ENCODE assay signal across 8 cellular contexts in the genomic region with DNA sequence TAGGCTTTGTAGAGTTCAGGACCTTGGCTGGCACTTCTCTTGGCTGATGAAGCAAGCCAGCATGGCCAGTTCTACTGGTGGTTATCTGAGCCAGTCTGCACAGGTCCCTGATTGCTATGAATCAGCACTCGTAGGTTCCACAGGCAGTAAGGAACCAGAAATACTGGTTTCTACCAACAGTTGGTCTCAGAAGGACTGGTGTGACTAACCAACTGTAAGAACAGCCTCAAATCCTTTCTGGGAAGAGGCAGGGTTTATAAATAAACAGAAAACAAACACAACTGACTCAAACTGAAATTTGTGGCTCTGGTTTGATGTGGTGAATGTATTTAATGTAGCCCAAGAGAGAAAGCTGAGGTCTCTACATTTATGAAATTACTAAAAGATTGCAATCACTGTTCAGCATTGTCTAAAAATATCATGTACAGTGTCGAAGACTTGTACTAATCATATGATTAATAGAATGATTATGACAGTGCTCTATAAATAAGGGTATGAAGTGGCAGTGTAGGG. TPM values are rescaled to one million over a fixed set of nuclear protein-coding genes. Genes with fewer than 3 reads are reported as not detected.
A peak's percentile ranks its signal among the peaks of the same experiment; 100 is the strongest.
DNase-seq lines count a peak whose midpoint lies in the region; ATAC-seq, FAIRE-seq and TF ChIP-seq lines count a peak whose summit lies in the region.

No MANE protein-coding gene starts in this region.

- H3K4me3 ChIP-seq in Caco-2 (ENCODE audit: low read depth, low read length) (no peak overlapping the region), Peyer's patch (no peak overlapping the region)
- no peak overlapping the region for H3K4me3 ChIP-seq in CD8-positive, alpha-beta T cell (ENCODE audit: low read depth, low read length)

- FAIRE-seq in GM19239 (lab: Jason Lieb, UNC) = peak; percentile 79

- ATAC-seq in HG03108 (IDR thresholded peaks at IDR 0.05; ENCODE audit: unreplicated experiment) = peak; percentile 88
- ATAC-seq in CD8-positive, alpha-beta T cell = no peak

- intact Hi-C loops in Caco-2 (cut with micrococcal nuclease; ENCODE audit: unreplicated experiment) = loop anchor here (1.0 to 2.0 kb wide), 2 partner anchors 44 to 72 kb away; a partner anchor contains a TSS
- intact Hi-C loops in CD8-positive, alpha-beta T cell (cut with DNase I, micrococcal nuclease) = no loop called here

- peak overlapping the region; percentile 88 for H3K27ac Mint-ChIP-seq in Caco-2 (ENCODE audit: unreplicated experiment)
- H3K27ac Mint-ChIP-seq in CD8-positive, alpha-beta T cell = no peak overlapping the region

- H3K36me3 Mint-ChIP-seq in Caco-2 (ENCODE audit: insufficient read depth, unreplicated experiment) = peaks cover 8% of the 10 kb centered on the region
- H3K36me3 Mint-ChIP-seq in CD8-positive, alpha-beta T cell = no peaks in the 10 kb centered on the region

- H3K27me3 ChIP-seq in Caco-2 (replicated peaks; ENCODE audit: control insufficient read depth, insufficient read depth, low read length) = no peaks in the 10 kb centered on the region
- H3K27me3 ChIP-seq in Peyer's patch = no peaks in the 10 kb centered on the region
- no peaks in the 10 kb centered on the region for H3K27me3 ChIP-seq in CD8-positive, alpha-beta T cell (ENCODE audit: insufficient read depth, low read length)

- BruUV-seq in Caco-2 (replicated peaks; lab: Mats Ljungman, UMichigan) = no TSS peak

- CTCF ChIA-PET in Caco-2 (lab: Charles Lee) = no interaction called here
- CTCF ChIA-PET in CD8-positive, alpha-beta T cell (lab: Charles Lee) = no interaction called here

- in situ Hi-C loops in GM13976 (cut with MboI; ENCODE audit: low sequenced_read_pairs, unreplicated experiment) = no loop called here

- peak overlapping the region; percentile 4 for H3K4me3 Mint-ChIP-seq in Caco-2 (ENCODE audit: unreplicated experiment)
- no peak overlapping the region for H3K4me3 Mint-ChIP-seq in CD8-positive, alpha-beta T cell

- H3K27ac ChIP-seq in Peyer's patch = peak overlapping the region in 3 of 4 donors; percentile 23 to 69 (median 49)
- no peak overlapping the region for H3K27ac ChIP-seq in CD8-positive, alpha-beta T cell (ENCODE audit: low read depth, low read length)

- no peaks in the 10 kb centered on the region for H3K27me3 Mint-ChIP-seq in Caco-2 (ENCODE audit: insufficient read depth, unreplicated experiment)
- H3K27me3 Mint-ChIP-seq in CD8-positive, alpha-beta T cell (ENCODE audit: low read depth) = no peaks in the 10 kb centered on the region

- POLR2A ChIA-PET in Caco-2 (lab: Charles Lee) = no interaction called here
- POLR2A ChIA-PET in CD8-positive, alpha-beta T cell (lab: Charles Lee) = no interaction called here

- no peaks in the 10 kb centered on the region for H3K9me3 ChIP-seq in Caco-2
- no peaks in the 10 kb centered on the region for H3K9me3 ChIP-seq in Peyer's patch
- no peaks in the 10 kb centered on the region for H3K9me3 ChIP-seq in CD8-positive, alpha-beta T cell (ENCODE audit: low read length)

- peak; percentile 89 to 92 for DNase-seq in Caco-2
- DNase-seq in GM19239 (ENCODE audit: insufficient read length, low spot score) = peak; percentile 29
- peak in 2 of 3 donors; percentile 56 to 83 for DNase-seq in Peyer's patch
- peak; percentile 59 for DNase-seq in fibroblast of gingiva (ENCODE audit: low read depth)
- DNase-seq in stimulated activated CD4-positive, alpha-beta T cell treated with anti-CD3 and anti-CD28 coated beads, Interleukin-4, amount 100 ng/mL, for 24 hours = peak; percentile 40
- no peak for DNase-seq in GM13976 (ENCODE audit: low spot score)
- no peak for DNase-seq in CD8-positive, alpha-beta T cell

- TF ChIP-seq CTCF in Caco-2 (IDR thresholded peaks at IDR 0.05; ENCODE audit: insufficient read depth in 1 of 2, low read depth in 1 of 2, low read length in 1 of 2, severe bottlenecking in 1 of 2, unreplicated experiment in 1 of 2) (no peak), Peyer's patch (IDR thresholded peaks at IDR 0.05) (peak in 2 of 6 experiments; percentile 5 to 27), GM13976 (IDR thresholded peaks at IDR 0.05; ENCODE audit: borderline replicate concordance, control extremely low read depth, extremely low read depth, insufficient read depth, missing control alignments) (no peak)
- no peak for TF ChIP-seq CTCF in CD8-positive, alpha-beta T cell (IDR thresholded peaks at IDR 0.05)

- peaks cover 21% of the 10 kb centered on the region for H3K4me1 Mint-ChIP-seq in Caco-2 (ENCODE audit: low read depth, unreplicated experiment)
- H3K4me1 Mint-ChIP-seq in CD8-positive, alpha-beta T cell (ENCODE audit: low read depth) = peaks cover 5% of the 10 kb centered on the region

- no peak for TF ChIP-seq POLR2A in Peyer's patch (IDR thresholded peaks at IDR 0.05)

- H3K4me1 ChIP-seq in Caco-2 = peaks cover 30% of the 10 kb centered on the region
- peaks cover 0 to 42% (median 0%) of the 10 kb centered on the region in 4 donors for H3K4me1 ChIP-seq in Peyer's patch
- no peaks in the 10 kb centered on the region for H3K4me1 ChIP-seq in CD8-positive, alpha-beta T cell (ENCODE audit: insufficient read depth, low read length)

- H3K36me3 ChIP-seq in Caco-2 (ENCODE audit: control insufficient read depth, insufficient read depth, low read length) (no peaks in the 10 kb centered on the region), Peyer's patch (no peaks in the 10 kb centered on the region)
- no peaks in the 10 kb centered on the region for H3K36me3 ChIP-seq in CD8-positive, alpha-beta T cell (ENCODE audit: insufficient read depth, low read length)

- no peaks in the 10 kb centered on the region for H3K9me3 Mint-ChIP-seq in Caco-2 (ENCODE audit: unreplicated experiment)
- H3K9me3 Mint-ChIP-seq in CD8-positive, alpha-beta T cell = no peaks in the 10 kb centered on the region

RNA-seq across cellular contexts. Expression of a gene that starts 44.1 kb away (rescaled TPM):
- total RNA-seq in Caco-2 (2022) (109 and 114 TPM in 2 replicates), Peyer's patch (100 to 1,000 TPM in 1 of 4 donors, 10 to 100 TPM in 3; 31.4 to 103 (median 45.9) TPM)
- 1 to 10 TPM; 1.8 to 1.9 TPM for total RNA-seq in CD8-positive, alpha-beta T cell

Comparison
In these comparisons a context has a peak if more than half of its experiments do, and no peak if none do; other contexts are left out.
1. DNase-seq: peak in Caco-2 (2 of 2), GM19239 (single experiment), Peyer's patch (2 of 3), fibroblast of gingiva (single experiment) and stimulated activated CD4-positive, alpha-beta T cell treated with anti-CD3 and anti-CD28 coated beads, Interleukin-4, amount 100 ng/mL, for 24 hours (single experiment); none in GM13976 (single experiment) and CD8-positive, alpha-beta T cell (0 of 7).
2. RNA of a gene that starts 44.1 kb away (total RNA-seq): 109 to 114 TPM in Caco-2 and 31.4 to 103 TPM in Peyer's patch; 1.8 to 1.9 TPM in CD8-positive, alpha-beta T cell; every median in the first group is over 10 times any median in the second.